In the genomic region with DNA sequence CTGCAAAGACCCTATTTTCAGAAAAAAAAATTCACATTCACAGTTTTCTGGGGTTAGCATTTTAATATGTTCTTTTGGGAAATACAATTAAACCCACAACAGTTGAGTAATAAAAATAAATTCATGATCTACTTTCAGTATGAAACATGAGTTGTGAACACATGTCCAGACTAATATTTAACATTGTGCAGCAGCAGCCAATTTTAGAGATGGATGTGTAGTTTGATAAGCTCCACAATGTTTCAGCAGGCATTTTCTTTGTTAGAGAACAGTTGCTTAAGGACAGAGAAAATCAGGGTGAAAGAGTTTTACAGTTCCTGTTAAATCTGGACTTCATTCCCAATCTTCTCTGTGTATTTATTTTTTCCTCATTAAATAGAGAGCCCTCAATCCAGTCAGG, we compare ENCODE assay signal across 30 cellular contexts.
"Had no signal": no experiment of that assay in that cellular context is flagged by ENCODE, and none has a peak within 500 bp of the region (broad histone marks: within the 10 kb centered on the region; RNA-seq: fewer than 3 reads in every experiment).

No MANE protein-coding gene starts in this region.

- H3K4me3 ChIP-seq: ascending aorta, breast epithelium, cardiac muscle cell, colonic mucosa, esophagus squamous epithelium, gastrocnemius medialis, heart left ventricle had no signal

- H3K36me3 Mint-ChIP-seq: activated naive CD4-positive, alpha-beta T cell treated with anti-CD3 and anti-CD28 coated beads, Interleukin-2, amount 10 ng/mL, durations not matched to agents 7 days and 5 days; activated naive CD4-positive, alpha-beta T cell treated with anti-CD3 and anti-CD28 coated beads, Interleukin-2, amount 50 U/mL, for 72 hours; activated naive CD8-positive, alpha-beta T cell treated with anti-CD3 and anti-CD28 coated beads, Interleukin-2, amount 10 ng/mL, durations not matched to agents 7 days and 5 days; brain had no signal

- DNase-seq: activated CD4-positive, alpha-beta memory T cell treated with anti-CD3 and anti-CD28 coated beads, Interleukin-2, amount 10 ng/mL, durations not matched to agents 7 days and 5 days; activated CD4-positive, alpha-beta T cell treated with anti-CD3 and anti-CD28 coated beads for 1 hour; activated CD4-positive, alpha-beta T cell treated with anti-CD3 and anti-CD28 coated beads for 4 hours; activated CD4-positive, alpha-beta T cell treated with anti-CD3 and anti-CD28 coated beads, Interleukin-2, amount 10 ng/mL, durations not matched to agents 7 days and 5 days; activated CD4-positive, alpha-beta T cell treated with anti-CD3 and anti-CD28 coated beads, Interleukin-2, amount 50 U/mL, for 4 hours; activated CD8-positive, alpha-beta memory T cell treated with anti-CD3 and anti-CD28 coated beads, Interleukin-2, amount 50 U/mL, for 48 hours; activated gamma-delta T cell; activated naive CD4-positive, alpha-beta T cell; activated naive CD4-positive, alpha-beta T cell treated with anti-CD3 and anti-CD28 coated beads, Interleukin-2, amount 10 ng/mL, durations not matched to agents 7 days and 5 days; activated naive CD8-positive, alpha-beta T cell treated with anti-CD3 and anti-CD28 coated beads, Interleukin-2, amount 10 ng/mL, durations not matched to agents 7 days and 5 days; activated T-cell treated with anti-CD3 and anti-CD28 coated beads for 4 hours; activated T-cell treated with anti-CD3 and anti-CD28 coated beads, Interleukin-2, amount 50 U/mL, for 24 hours; activated T-cell treated with anti-CD3 and anti-CD28 coated beads, Interleukin-2, amount 50 U/mL, for 72 hours; central memory CD4-positive, alpha-beta T cell; cerebellar nuclear complex; colonic mucosa; effector CD8-positive, alpha-beta T cell; esophagus squamous epithelium; foreskin fibroblast; gastrocnemius medialis; glutamatergic neuron; heart left ventricle; T-helper 2 cell had no signal

- H3K27ac Mint-ChIP-seq: activated CD4-positive, alpha-beta memory T cell treated with anti-CD3 and anti-CD28 coated beads, Interleukin-2, amount 10 ng/mL, durations not matched to agents 7 days and 5 days; activated CD4-positive, alpha-beta T cell treated with anti-CD3 and anti-CD28 coated beads, Interleukin-2, amount 10 ng/mL, durations not matched to agents 7 days and 5 days; activated naive CD4-positive, alpha-beta T cell treated with anti-CD3 and anti-CD28 coated beads, Interleukin-2, amount 10 ng/mL, durations not matched to agents 7 days and 5 days; activated naive CD4-positive, alpha-beta T cell treated with anti-CD3 and anti-CD28 coated beads, Interleukin-2, amount 50 U/mL, for 72 hours; activated naive CD8-positive, alpha-beta T cell treated with anti-CD3 and anti-CD28 coated beads, Interleukin-2, amount 10 ng/mL, durations not matched to agents 7 days and 5 days; activated T-cell treated with anti-CD3 and anti-CD28 coated beads, Interleukin-2, amount 50 U/mL, for 24 hours; activated T-cell treated with anti-CD3 and anti-CD28 coated beads, Interleukin-2, amount 50 U/mL, for 72 hours; WTC11 had no signal

- H3K9me3 ChIP-seq: ascending aorta, breast epithelium, colonic mucosa, esophagus squamous epithelium, gastrocnemius medialis, heart left ventricle had no signal

- H3K4me1 ChIP-seq: ascending aorta, breast epithelium, colonic mucosa, esophagus squamous epithelium, gastrocnemius medialis had no signal

- ATAC-seq: activated naive CD4-positive, alpha-beta T cell treated with anti-CD3 and anti-CD28 coated beads, Interleukin-2, amount 50 U/mL, for 72 hours; activated T-cell treated with anti-CD3 and anti-CD28 coated beads, Interleukin-2, amount 50 U/mL, for 72 hours; gastrocnemius medialis; heart left ventricle; WTC11 had no signal

- H3K27ac ChIP-seq: ascending aorta, breast epithelium, cardiac muscle cell, colonic mucosa, epithelial cell of prostate, esophagus squamous epithelium, gastrocnemius medialis, heart left ventricle had no signal

- H3K9me3 Mint-ChIP-seq: activated CD4-positive, alpha-beta memory T cell treated with anti-CD3 and anti-CD28 coated beads, Interleukin-2, amount 10 ng/mL, durations not matched to agents 7 days and 5 days; activated CD4-positive, alpha-beta T cell treated with anti-CD3 and anti-CD28 coated beads, Interleukin-2, amount 10 ng/mL, durations not matched to agents 7 days and 5 days; activated naive CD4-positive, alpha-beta T cell treated with anti-CD3 and anti-CD28 coated beads, Interleukin-2, amount 10 ng/mL, durations not matched to agents 7 days and 5 days; activated naive CD4-positive, alpha-beta T cell treated with anti-CD3 and anti-CD28 coated beads, Interleukin-2, amount 50 U/mL, for 72 hours; activated naive CD8-positive, alpha-beta T cell treated with anti-CD3 and anti-CD28 coated beads, Interleukin-2, amount 10 ng/mL, durations not matched to agents 7 days and 5 days; activated T-cell treated with anti-CD3 and anti-CD28 coated beads, Interleukin-2, amount 50 U/mL, for 24 hours; brain had no signal

- H3K27me3 Mint-ChIP-seq: activated CD4-positive, alpha-beta memory T cell treated with anti-CD3 and anti-CD28 coated beads, Interleukin-2, amount 10 ng/mL, durations not matched to agents 7 days and 5 days; activated CD4-positive, alpha-beta T cell treated with anti-CD3 and anti-CD28 coated beads, Interleukin-2, amount 10 ng/mL, durations not matched to agents 7 days and 5 days; activated naive CD4-positive, alpha-beta T cell treated with anti-CD3 and anti-CD28 coated beads, Interleukin-2, amount 10 ng/mL, durations not matched to agents 7 days and 5 days; activated naive CD8-positive, alpha-beta T cell treated with anti-CD3 and anti-CD28 coated beads, Interleukin-2, amount 10 ng/mL, durations not matched to agents 7 days and 5 days; activated T-cell treated with anti-CD3 and anti-CD28 coated beads, Interleukin-2, amount 50 U/mL, for 24 hours; brain had no signal

- H3K36me3 ChIP-seq: ascending aorta, breast epithelium, cardiac muscle cell, colonic mucosa, esophagus squamous epithelium, gastrocnemius medialis, heart left ventricle had no signal

- H3K27me3 ChIP-seq: ascending aorta, breast epithelium, cardiac muscle cell, colonic mucosa, esophagus squamous epithelium, gastrocnemius medialis, heart left ventricle had no signal

- H3K4me1 Mint-ChIP-seq: activated CD4-positive, alpha-beta memory T cell treated with anti-CD3 and anti-CD28 coated beads, Interleukin-2, amount 10 ng/mL, durations not matched to agents 7 days and 5 days; activated CD4-positive, alpha-beta T cell treated with anti-CD3 and anti-CD28 coated beads, Interleukin-2, amount 10 ng/mL, durations not matched to agents 7 days and 5 days; activated naive CD4-positive, alpha-beta T cell treated with anti-CD3 and anti-CD28 coated beads, Interleukin-2, amount 10 ng/mL, durations not matched to agents 7 days and 5 days; activated naive CD8-positive, alpha-beta T cell treated with anti-CD3 and anti-CD28 coated beads, Interleukin-2, amount 10 ng/mL, durations not matched to agents 7 days and 5 days had no signal

- H3K4me3 Mint-ChIP-seq: activated CD4-positive, alpha-beta memory T cell treated with anti-CD3 and anti-CD28 coated beads, Interleukin-2, amount 10 ng/mL, durations not matched to agents 7 days and 5 days; activated CD4-positive, alpha-beta T cell treated with anti-CD3 and anti-CD28 coated beads, Interleukin-2, amount 10 ng/mL, durations not matched to agents 7 days and 5 days; activated naive CD4-positive, alpha-beta T cell treated with anti-CD3 and anti-CD28 coated beads, Interleukin-2, amount 10 ng/mL, durations not matched to agents 7 days and 5 days; activated naive CD8-positive, alpha-beta T cell treated with anti-CD3 and anti-CD28 coated beads, Interleukin-2, amount 10 ng/mL, durations not matched to agents 7 days and 5 days; activated T-cell treated with anti-CD3 and anti-CD28 coated beads, Interleukin-2, amount 50 U/mL, for 24 hours; activated T-cell treated with anti-CD3 and anti-CD28 coated beads, Interleukin-2, amount 50 U/mL, for 72 hours; brain; WTC11 had no signal
